In genomic region chr5:154754460-154755360, GRCh38 we compare ENCODE assay signal across 8 cellular contexts. TPM values are rescaled to one million over a fixed set of nuclear protein-coding genes. Genes with fewer than 3 reads are reported as not detected.
A peak's percentile ranks its signal among the peaks of the same experiment; 100 is the strongest.
DNase-seq lines count a peak whose midpoint lies in the region; ATAC-seq and TF ChIP-seq lines count a peak whose summit lies in the region.

No MANE protein-coding gene starts in this region.

- H3K27me3 Mint-ChIP-seq in H9 (ENCODE audit: low read depth) (peaks cover 2% of the 10 kb centered on the region; the same call in 1 of the 2 replicates), nephron (ENCODE audit: low read depth) (peaks cover 4% of the 10 kb centered on the region)

- H3K4me3 ChIP-seq in Loucy (ENCODE audit: low read length, poor library complexity, severe bottlenecking) (peak overlapping the region; percentile 74), RWPE2 (ENCODE audit: severe bottlenecking) (peak overlapping the region; percentile 97), fibroblast of the aortic adventitia (ENCODE audit: low read depth, low read length) (peak overlapping the region; percentile 83)

- no peak overlapping the region for H2BK15ac ChIP-seq in H9 (ENCODE audit: low read depth, low read length)

- no peak overlapping the region for H3K9ac ChIP-seq in H9 (ENCODE audit: extremely low read depth, insufficient read length, low read length)
- peak overlapping the region; percentile 72 for H3K9ac ChIP-seq in Loucy (ENCODE audit: low read depth, low read length, poor library complexity, severe bottlenecking)

- peak; percentile 81 for ATAC-seq in RWPE2 (ENCODE audit: low read depth)
- ATAC-seq in stimulated activated naive CD8-positive, alpha-beta T cell treated with anti-CD3 and anti-CD28 coated beads, Interleukin-15, Interleukin-2, amounts not matched to agents 100 U/mL and 50 U/mL, for 24 hours: peak; percentile 87

- no peaks in the 10 kb centered on the region for H3K79me1 ChIP-seq in H9 (ENCODE audit: insufficient read depth, low read depth, low read length, poor library complexity, severe bottlenecking)

- H4K5ac ChIP-seq in H9 (ENCODE audit: insufficient read length, low read depth, low read length): no peak overlapping the region

- H2BK5ac ChIP-seq in H9 (ENCODE audit: insufficient read length, low read length): no peak overlapping the region

- TF ChIP-seq CTCF in H9 (conservative IDR thresholded peaks at IDR 0.05) (peak; percentile 63), Loucy (conservative IDR thresholded peaks at IDR 0.05; ENCODE audit: low read length) (peak; percentile 23; the same call in 1 of the 2 replicates), RWPE2 (IDR thresholded peaks at IDR 0.05; ENCODE audit: poor library complexity, severe bottlenecking) (peak; percentile 60), fibroblast of the aortic adventitia (IDR thresholded peaks at IDR 0.05; ENCODE audit: insufficient read depth, low read length) (peak; percentile 37), nephron (IDR thresholded peaks at IDR 0.05; ENCODE audit: unreplicated experiment in 3 of 3) (peak; percentile 25 to 45 (median 37))

- H3K4me2 ChIP-seq in H9 (ENCODE audit: insufficient read depth, insufficient read length, low read length) (peak overlapping the region; percentile 27), Loucy (ENCODE audit: low read depth, low read length, poor library complexity, severe bottlenecking) (peak overlapping the region; percentile 70)

- no peak overlapping the region for H4K8ac ChIP-seq in H9 (replicated peaks; ENCODE audit: insufficient read length, low read depth, low read length)

- no peak overlapping the region for H3K56ac ChIP-seq in H9 (ENCODE audit: insufficient read length, low read depth, low read length)

- peaks cover 38% of the 10 kb centered on the region for H3K79me2 ChIP-seq in H9 (ENCODE audit: insufficient read depth, low read length)
- peaks cover 52% of the 10 kb centered on the region for H3K79me2 ChIP-seq in Loucy (ENCODE audit: insufficient read depth, low read length)

- peak overlapping the region; percentile 44 for H4K91ac ChIP-seq in H9 (ENCODE audit: insufficient read length, low read depth, low read length)

- H2BK20ac ChIP-seq in H9 (ENCODE audit: low read depth, low read length, poor library complexity, severe bottlenecking): no peak overlapping the region

- H3K27ac ChIP-seq in H9 (ENCODE audit: insufficient read length, low read depth, low read length) (peak overlapping the region; percentile 33), RWPE2 (ENCODE audit: poor library complexity, severe bottlenecking) (peak overlapping the region; percentile 80)

- no peak overlapping the region for H2AFZ ChIP-seq in H9 (ENCODE audit: low read length)
- peak overlapping the region; percentile 81 for H2AFZ ChIP-seq in Loucy (ENCODE audit: low read length)

- H3K9me3 Mint-ChIP-seq in H9 (peaks cover 0 to 3% of the 10 kb centered on the region in 2 experiments; a peak in 2 of 5 replicates), nephron (no peaks in the 10 kb centered on the region)

- peak overlapping the region; percentile 72 for H3K18ac ChIP-seq in H9 (ENCODE audit: insufficient read length, low read depth, low read length)

- peak; percentile 99 for DNase-seq in GDM1 (lab: John Stamatoyannopoulos, UW)
- DNase-seq in H9: peak; percentile 99
- DNase-seq in RWPE2 (ENCODE audit: low spot score): peak; percentile 100
- peak; percentile 100 for DNase-seq in activated effector memory CD4-positive, alpha-beta T cell treated with anti-CD3 and anti-CD28 coated beads, Interleukin-2, amount 50 U/mL, for 16 hours
- DNase-seq in fibroblast of the aortic adventitia (ENCODE audit: low read depth): peak; percentile 97
- peak; percentile 99 for DNase-seq in stimulated activated naive CD8-positive, alpha-beta T cell treated with anti-CD3 and anti-CD28 coated beads, Interleukin-15, Interleukin-2, amounts not matched to agents 100 U/mL and 50 U/mL, for 24 hours

- H3K4me1 Mint-ChIP-seq in H9: peaks cover 38 to 39% of the 10 kb centered on the region in 2 experiments
- H3K4me1 Mint-ChIP-seq in nephron: peaks cover 46% of the 10 kb centered on the region

- peak overlapping the region; percentile 52 for H2BK120ac ChIP-seq in H9 (ENCODE audit: low read depth, low read length, poor library complexity, severe bottlenecking)

- WGBS in H9 (ENCODE audit: extremely low coverage, insufficient read length, low lambda C conversion rate): no CpG with 5 or more reads among the region's 92 CpGs

- H3K4ac ChIP-seq in H9 (ENCODE audit: low read depth, low read length): no peak overlapping the region

- H3K4me1 ChIP-seq in H9 (ENCODE audit: insufficient read depth, low read length) (peaks cover 7% of the 10 kb centered on the region), Loucy (ENCODE audit: insufficient read depth, low read length, poor library complexity, severe bottlenecking) (peaks cover 18% of the 10 kb centered on the region), RWPE2 (ENCODE audit: insufficient read depth, poor library complexity, severe bottlenecking) (peaks cover 29% of the 10 kb centered on the region)

- no peak overlapping the region for H3K23ac ChIP-seq in H9 (ENCODE audit: insufficient read length, low read depth, low read length)

- no peaks in the 10 kb centered on the region for H3K9me2 ChIP-seq in Loucy (replicated peaks; ENCODE audit: low read depth, low read length)

- H3K9me3 ChIP-seq in H9 (ENCODE audit: control insufficient read depth, low read depth, low read length): no peaks in the 10 kb centered on the region
- H3K9me3 ChIP-seq in Loucy (ENCODE audit: insufficient read depth, low read depth, low read length): no peaks in the 10 kb centered on the region
- H3K9me3 ChIP-seq in RWPE2 (ENCODE audit: severe bottlenecking): no peaks in the 10 kb centered on the region

- H3K27ac Mint-ChIP-seq in H9 (peak overlapping the region; percentile 87 to 98 (median 90)), nephron (peak overlapping the region; percentile 98 to 99 (median 98))

- H2BK12ac ChIP-seq in H9 (ENCODE audit: insufficient read length, low read depth, low read length): no peak overlapping the region

- H3K36me3 Mint-ChIP-seq in H9 (ENCODE audit: insufficient read depth in 1 of 3, low read depth in 3 of 3) (peaks cover 0 to 5% (median 4%) of the 10 kb centered on the region in 3 experiments; a peak in 3 of 7 replicates), nephron (ENCODE audit: low read depth) (no peaks in the 10 kb centered on the region)

- H3K36me3 ChIP-seq in Loucy (ENCODE audit: insufficient read depth, low read length) (no peaks in the 10 kb centered on the region), RWPE2 (ENCODE audit: low read depth) (peaks cover 11% of the 10 kb centered on the region; the same call in 1 of the 2 replicates)

- peak overlapping the region; percentile 83 to 94 for H3K4me3 Mint-ChIP-seq in H9
- H3K4me3 Mint-ChIP-seq in nephron: peak overlapping the region; percentile 89 to 92 (median 91)

- H2AK5ac ChIP-seq in H9 (ENCODE audit: insufficient read length, low read length): no peak overlapping the region

- H3T11ph ChIP-seq in H9 (ENCODE audit: low read length): no peak overlapping the region

- H3K23me2 ChIP-seq in H9 (ENCODE audit: insufficient read length, low read depth, low read length, poor library complexity, severe bottlenecking): peaks cover 11% of the 10 kb centered on the region

- H4K20me1 ChIP-seq in H9 (ENCODE audit: control insufficient read depth, insufficient read depth, insufficient read length) (no peaks in the 10 kb centered on the region), Loucy (ENCODE audit: insufficient read depth, low read length, poor library complexity, severe bottlenecking) (peaks cover 32% of the 10 kb centered on the region)

- peak overlapping the region; percentile 92; the same call in 1 of the 2 replicates for H3K14ac ChIP-seq in H9 (ENCODE audit: insufficient read depth, low read length)

- H3K27me3 ChIP-seq in H9 (ENCODE audit: insufficient read depth, low read length): no peaks in the 10 kb centered on the region
- peaks cover 4% of the 10 kb centered on the region for H3K27me3 ChIP-seq in Loucy (ENCODE audit: insufficient read depth, low read length, poor library complexity, severe bottlenecking)
- H3K27me3 ChIP-seq in RWPE2 (ENCODE audit: insufficient read depth, poor library complexity, severe bottlenecking): no peaks in the 10 kb centered on the region

- no peaks in the 10 kb centered on the region for H3F3A ChIP-seq in Loucy (ENCODE audit: low read depth)

RNA-seq across cellular contexts. Expression of gene LARP1, which starts 0.5 kb away (rescaled TPM):
- 370 and 405 TPM in 2 replicates for total RNA-seq in H9 (2021)
- 66.8 and 114 TPM in 2 replicates for total RNA-seq in fibroblast of the aortic adventitia (ENCODE audit: low replicate concordance)

Comparison
In these comparisons a context has a peak if more than half of its experiments do, and no peak if none do; other contexts are left out.
1. Peak in every context shown above with its lines: DNase-seq, ATAC-seq, H3K4me3 ChIP-seq and H3K27ac ChIP-seq.